ENCODE assay signal across 14 cellular contexts in genomic region chr11:98300777-98301176, GRCh38.
"Had no signal": no experiment of that assay in that cellular context is flagged by ENCODE, and none has a peak within 500 bp of the region (broad histone marks: within the 10 kb centered on the region; RNA-seq: fewer than 3 reads in every experiment).

No MANE protein-coding gene starts in this region.

- DNase-seq: activated CD4-positive, alpha-beta T cell treated with anti-CD3 and anti-CD28 coated beads for 4 hours; activated CD4-positive, alpha-beta T cell treated with anti-CD3 and anti-CD28 coated beads, Interleukin-2, amount 50 U/mL, for 4 hours; activated effector memory CD4-positive, alpha-beta T cell treated with Interleukin-2 at 50 U/mL for 16 hours; activated naive CD4-positive, alpha-beta T cell treated with Interleukin-2 at 50 U/mL for 16 hours; activated naive CD8-positive, alpha-beta T cell treated with anti-CD3 and anti-CD28 coated beads for 36 hours; caudate nucleus; endodermal cell; foreskin keratinocyte; islet precursor cell; left ventricle myocardium inferior; mesendoderm; natural killer cell; stimulated activated naive CD4-positive, alpha-beta T cell treated with Interleukin-2 at 50 U/mL for 16 hours; T-helper 9 cell had no signal
